Comparison of ENCODE assay signal across 21 cellular contexts in the genomic region with DNA sequence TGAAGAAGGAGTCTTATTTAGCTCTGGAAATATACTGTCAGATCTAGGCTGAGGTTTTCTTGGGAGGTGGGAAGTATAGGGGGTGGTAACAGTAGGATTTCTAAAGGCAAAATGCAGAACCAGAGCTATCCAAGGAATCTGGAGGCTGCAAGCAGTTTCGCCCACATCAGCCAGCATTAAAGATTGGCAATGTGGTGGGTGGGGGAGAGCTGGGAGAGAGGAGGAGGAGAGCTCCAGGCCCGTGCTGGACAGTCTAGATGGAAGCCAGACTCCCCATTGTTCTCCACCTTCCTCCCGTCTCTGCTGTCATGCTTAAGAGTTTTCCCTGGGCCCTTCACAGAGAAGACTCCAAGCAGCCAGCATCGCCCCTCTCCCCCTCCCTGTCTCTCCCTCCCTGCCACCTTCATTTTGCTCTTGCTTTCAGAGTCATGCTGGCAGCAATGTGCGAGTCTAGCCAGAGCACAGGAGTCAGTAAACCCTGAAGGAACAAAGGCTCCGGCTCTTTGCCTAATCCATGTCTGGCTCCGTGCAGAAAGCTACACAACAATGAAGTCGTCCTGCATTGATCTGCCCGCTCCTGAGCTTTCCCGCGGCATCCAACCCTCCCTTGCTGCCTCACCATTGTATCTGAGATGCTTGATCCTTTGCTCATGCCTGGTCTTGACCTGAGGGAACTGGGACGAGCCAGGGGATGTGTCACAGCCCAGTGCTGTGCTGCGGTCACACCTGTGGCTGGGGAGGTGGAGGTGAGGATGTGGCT.
A peak's percentile ranks its signal among the peaks of the same experiment; 100 is the strongest.
DNase-seq lines count a peak whose midpoint lies in the region; ATAC-seq and TF ChIP-seq lines count a peak whose summit lies in the region.
"Had no signal": no experiment of that assay in that cellular context is flagged by ENCODE, and none has a peak within 500 bp of the region (broad histone marks: within the 10 kb centered on the region; RNA-seq: fewer than 3 reads in every experiment).

No MANE protein-coding gene starts in this region.

- in situ Hi-C loops in G401 (cut with HindIII; ENCODE audit: low sequenced_read_pairs), result no loop called here

- H3K27me3 ChIP-seq in RWPE2 (ENCODE audit: insufficient read depth, poor library complexity, severe bottlenecking), result peaks cover 5% of the 10 kb centered on the region
- H3K27me3 ChIP-seq: BLaER1 treated with 17β-estradiol and CSF1 and Interleukin-3, amounts not matched to agents 10 nM and 100 nM had no signal

- peak; percentile 80 for ATAC-seq in RWPE2 (ENCODE audit: low read depth)
- ATAC-seq: K562 had no signal

- H3K9me3 ChIP-seq in RWPE2 (ENCODE audit: severe bottlenecking), result no peaks in the 10 kb centered on the region
- no peaks in the 10 kb centered on the region for H3K9me3 ChIP-seq in mesodermal cell (ENCODE audit: control insufficient read depth, low read length)
- H3K9me3 ChIP-seq: BLaER1 treated with 17β-estradiol and CSF1 and Interleukin-3, amounts not matched to agents 10 nM and 100 nM had no signal

- WGBS in mesodermal cell (ENCODE audit: insufficient coverage in 2 of 2), 2 experiments, result 84 to 86% methylated on average over 10 to 13 of the region's 13 CpGs

- no peaks in the 10 kb centered on the region for H3K4me1 ChIP-seq in RWPE2 (ENCODE audit: insufficient read depth, poor library complexity, severe bottlenecking)
- H3K4me1 ChIP-seq in mesodermal cell (ENCODE audit: control insufficient read depth, insufficient read depth, low read length, poor library complexity, severe bottlenecking), result peaks cover 5% of the 10 kb centered on the region
- H3K4me1 ChIP-seq: BLaER1 treated with 17β-estradiol and CSF1 and Interleukin-3, amounts not matched to agents 10 nM and 100 nM had no signal

- H3K4me3 ChIP-seq in RWPE2 (ENCODE audit: severe bottlenecking) (no peak overlapping the region), mesodermal cell (ENCODE audit: extremely low read depth, insufficient read depth, low read length, poor library complexity, severe bottlenecking) (no peak overlapping the region)
- H3K4me3 ChIP-seq: BLaER1 treated with 17β-estradiol and CSF1 and Interleukin-3, amounts not matched to agents 10 nM and 100 nM; K562 had no signal

- H3K36me3 ChIP-seq in RWPE2 (ENCODE audit: low read depth) (no peaks in the 10 kb centered on the region), mesodermal cell (ENCODE audit: control insufficient read depth, insufficient read depth, low read length) (no peaks in the 10 kb centered on the region)
- H3K36me3 ChIP-seq: BLaER1 treated with 17β-estradiol and CSF1 and Interleukin-3, amounts not matched to agents 10 nM and 100 nM had no signal

- H3K27ac ChIP-seq in RWPE2 (ENCODE audit: poor library complexity, severe bottlenecking), result no peak overlapping the region
- H3K27ac ChIP-seq in mesodermal cell (ENCODE audit: low read depth, low read length, severe bottlenecking), result peak overlapping the region; percentile 29
- H3K27ac ChIP-seq: BLaER1 treated with 17β-estradiol and CSF1 and Interleukin-3, amounts not matched to agents 10 nM and 100 nM had no signal

- no peak for TF ChIP-seq CTCF in RWPE2 (IDR thresholded peaks at IDR 0.05; ENCODE audit: poor library complexity, severe bottlenecking)

- DNase-seq in RWPE2 (ENCODE audit: low spot score) (no peak), ecto neural progenitor cell (ENCODE audit: low spot score) (peak; percentile 58), retina (peak; percentile 39), NOMO-1 treated with dmso at 0.1 percent for 144 hours (lab: John Stamatoyannopoulos, UW; ENCODE audit: unreplicated experiment) (no peak), NCI-H1092 treated with DMSO at 0.1 percent for 48 hours (lab: John Stamatoyannopoulos, UW) (no peak), G401 (ENCODE audit: low spot score) (no peak), HK-2 (ENCODE audit: unreplicated experiment) (no peak)
- DNase-seq: CD8-positive, alpha-beta memory T cell; DMS79; GOT3; NCI-H1417; NCI-H187; NCI-H2107; NCI-H510A; NCI-H748 treated with DMSO at 0.1 percent for 48 hours; NK-92 treated with Interleukin-12 subunit alpha and Interleukin-12 subunit beta, amount 100 ng/mL, for 24 hours; OCI-M1; SIG-M5 had no signal

Comparison
In these comparisons a context has a peak if more than half of its experiments do, and no peak if none do; other contexts are left out.
1. DNase-seq: peak in ecto neural progenitor cell (single experiment) and retina (single experiment); none in RWPE2 (single experiment), NOMO-1 treated with dmso at 0.1 percent for 144 hours (single experiment), NCI-H1092 treated with DMSO at 0.1 percent for 48 hours (single experiment), G401 (single experiment) and HK-2 (single experiment).